8 cellular contexts compared by ENCODE assay signal in the genomic region with DNA sequence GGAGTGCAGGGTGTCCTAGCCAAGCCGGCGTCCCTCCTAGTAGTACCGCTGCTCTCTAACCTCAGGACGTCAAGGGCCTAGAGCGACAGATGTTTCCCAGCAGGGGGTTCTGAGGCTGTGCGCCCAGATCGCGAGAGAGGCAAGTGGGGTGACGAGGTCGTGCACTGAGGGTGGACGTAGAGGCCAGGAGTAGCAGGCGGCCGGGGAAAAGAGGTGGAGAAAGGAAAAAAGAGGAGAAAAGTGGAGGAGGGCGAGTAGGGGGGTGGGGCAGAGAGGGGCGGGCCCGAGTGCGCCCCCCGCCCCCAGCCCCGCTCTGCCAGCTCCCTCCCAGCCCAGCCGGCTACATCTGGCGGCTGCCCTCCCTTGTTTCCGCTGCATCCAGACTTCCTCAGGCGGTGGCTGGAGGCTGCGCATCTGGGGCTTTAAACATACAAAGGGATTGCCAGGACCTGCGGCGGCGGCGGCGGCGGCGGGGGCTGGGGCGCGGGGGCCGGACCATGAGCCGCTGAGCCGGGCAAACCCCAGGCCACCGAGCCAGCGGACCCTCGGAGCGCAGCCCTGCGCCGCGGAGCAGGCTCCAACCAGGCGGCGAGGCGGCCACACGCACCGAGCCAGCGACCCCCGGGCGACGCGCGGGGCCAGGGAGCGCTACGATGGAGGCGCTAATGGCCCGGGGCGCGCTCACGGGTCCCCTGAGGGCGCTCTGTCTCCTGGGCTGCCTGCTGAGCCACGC. TPM values are rescaled to one million over a fixed set of nuclear protein-coding genes. Genes with fewer than 3 reads are reported as not detected.
DNase-seq lines count a peak whose midpoint lies in the region; ATAC-seq and TF ChIP-seq lines count a peak whose summit lies in the region.

A gene (plus strand): TSS at position 372 of the 733 bp plus-strand sequence. CDS start 282 bp downstream, at position 654.

- peak within 1 kb of the TSS; percentile 52 for H3K9ac ChIP-seq in HUES48 (ENCODE audit: low read depth, low read length)
- peak within 1 kb of the TSS; percentile 92 for H3K9ac ChIP-seq in skeletal muscle satellite cell (ENCODE audit: low read depth, low read length)

- no peaks in the 10 kb centered on the region for H3K36me3 Mint-ChIP-seq in stimulated activated effector memory CD8-positive, alpha-beta T cell treated with anti-CD3 and anti-CD28 coated beads, Interleukin-12 subunit alpha, Interleukin-12 subunit beta, amount 100 ng/mL, for 72 hours

- H3K27me3 ChIP-seq in HUES48 (ENCODE audit: control insufficient read depth, insufficient read depth, low read length) (peaks cover 74% of the 10 kb centered on the region), skeletal muscle satellite cell (ENCODE audit: control insufficient read depth, insufficient read depth, low read length) (no peaks in the 10 kb centered on the region)

- H3K4me2 ChIP-seq in skeletal muscle satellite cell (ENCODE audit: low read length), result peak within 1 kb of the TSS; percentile 99

- peak within 1 kb of the TSS; percentile 83 for H3K27ac ChIP-seq in HUES48 (ENCODE audit: low read depth, low read length)

- DNase-seq in astrocyte of the cerebellum (ENCODE audit: low read depth), result peak; percentile 49
- DNase-seq in stimulated activated CD4-positive, alpha-beta T cell treated with anti-CD3 and anti-CD28 coated beads, Interleukin-4, amount 100 ng/mL, for 24 hours, result no peak
- no peak for DNase-seq in NOMO-1 treated with dmso at 0.1 percent for 144 hours (lab: John Stamatoyannopoulos, UW; ENCODE audit: unreplicated experiment)
- DNase-seq in stimulated activated effector memory CD8-positive, alpha-beta T cell treated with anti-CD3 and anti-CD28 coated beads, Interleukin-12 subunit alpha, Interleukin-12 subunit beta, amount 100 ng/mL, for 72 hours (ENCODE audit: low spot score in 2 of 2), result no peak

- peak within 1 kb of the TSS; percentile 58 for H3K4me3 ChIP-seq in HUES48 (ENCODE audit: low read depth, low read length)
- H3K4me3 ChIP-seq in astrocyte of the cerebellum (ENCODE audit: low read depth, low read length), result peak within 1 kb of the TSS; percentile 92
- H3K4me3 ChIP-seq in iPS-11a (ENCODE audit: low read depth, low read length), result peak within 1 kb of the TSS; percentile 40
- peak within 1 kb of the TSS; percentile 91 for H3K4me3 ChIP-seq in skeletal muscle satellite cell (ENCODE audit: low read length)

- no peak within 1 kb of the TSS for H3K27ac Mint-ChIP-seq in stimulated activated effector memory CD8-positive, alpha-beta T cell treated with anti-CD3 and anti-CD28 coated beads, Interleukin-12 subunit alpha, Interleukin-12 subunit beta, amount 100 ng/mL, for 72 hours

- H3K36me3 ChIP-seq in HUES48 (ENCODE audit: control insufficient read depth, insufficient read depth, low read length), result 0 out of 2 replicates have a peak, but pooled peaks cover 4% of the 10 kb centered on the region
- H3K36me3 ChIP-seq in skeletal muscle satellite cell (ENCODE audit: insufficient read depth, low read length), result peaks cover 18% of the 10 kb centered on the region

- no peaks in the 10 kb centered on the region for H3K9me3 Mint-ChIP-seq in stimulated activated effector memory CD8-positive, alpha-beta T cell treated with anti-CD3 and anti-CD28 coated beads, Interleukin-12 subunit alpha, Interleukin-12 subunit beta, amount 100 ng/mL, for 72 hours

- H3K4me1 Mint-ChIP-seq in stimulated activated effector memory CD8-positive, alpha-beta T cell treated with anti-CD3 and anti-CD28 coated beads, Interleukin-12 subunit alpha, Interleukin-12 subunit beta, amount 100 ng/mL, for 72 hours, result no peaks in the 10 kb centered on the region

- ATAC-seq in GM21528 (IDR thresholded peaks at IDR 0.05; ENCODE audit: low FRiP score, unreplicated experiment), result no peak
- ATAC-seq in stimulated activated effector memory CD8-positive, alpha-beta T cell treated with anti-CD3 and anti-CD28 coated beads, Interleukin-12 subunit alpha, Interleukin-12 subunit beta, amount 100 ng/mL, for 72 hours, result no peak

- in situ Hi-C loops in astrocyte of the cerebellum (cut with HindIII; ENCODE audit: low sequenced_read_pairs), result no loop called here

- H3K4me3 Mint-ChIP-seq in stimulated activated effector memory CD8-positive, alpha-beta T cell treated with anti-CD3 and anti-CD28 coated beads, Interleukin-12 subunit alpha, Interleukin-12 subunit beta, amount 100 ng/mL, for 72 hours, result no peak within 1 kb of the TSS

- TF ChIP-seq CTCF in astrocyte of the cerebellum (IDR thresholded peaks at IDR 0.05; ENCODE audit: low read depth, low read length, missing control alignments), result no peak

- H3K4me1 ChIP-seq in HUES48 (ENCODE audit: control insufficient read depth, insufficient read depth, low read length) (peaks cover 35% of the 10 kb centered on the region), skeletal muscle satellite cell (ENCODE audit: control insufficient read depth, insufficient read depth, low read length) (peaks cover 61% of the 10 kb centered on the region)

- H3K9me3 ChIP-seq in HUES48 (ENCODE audit: control insufficient read depth, insufficient read depth, low read length), result no peaks in the 10 kb centered on the region
- no peaks in the 10 kb centered on the region for H3K9me3 ChIP-seq in skeletal muscle satellite cell (replicated peaks; ENCODE audit: low read length)

RNA-seq across cellular contexts. Expression of the gene that starts here (rescaled TPM):
- total RNA-seq in skeletal muscle satellite cell (2012; rRNA removed), result 377 and 392 TPM in 2 replicates

Comparison
In these comparisons a context has a peak if more than half of its experiments do, and no peak if none do; other contexts are left out.
1. H3K4me3 ChIP-seq: peak in every context shown above with its lines; median percentile 92 in astrocyte of the cerebellum; 91 in skeletal muscle satellite cell; 58 in HUES48; 40 in iPS-11a.